In the genomic region with DNA sequence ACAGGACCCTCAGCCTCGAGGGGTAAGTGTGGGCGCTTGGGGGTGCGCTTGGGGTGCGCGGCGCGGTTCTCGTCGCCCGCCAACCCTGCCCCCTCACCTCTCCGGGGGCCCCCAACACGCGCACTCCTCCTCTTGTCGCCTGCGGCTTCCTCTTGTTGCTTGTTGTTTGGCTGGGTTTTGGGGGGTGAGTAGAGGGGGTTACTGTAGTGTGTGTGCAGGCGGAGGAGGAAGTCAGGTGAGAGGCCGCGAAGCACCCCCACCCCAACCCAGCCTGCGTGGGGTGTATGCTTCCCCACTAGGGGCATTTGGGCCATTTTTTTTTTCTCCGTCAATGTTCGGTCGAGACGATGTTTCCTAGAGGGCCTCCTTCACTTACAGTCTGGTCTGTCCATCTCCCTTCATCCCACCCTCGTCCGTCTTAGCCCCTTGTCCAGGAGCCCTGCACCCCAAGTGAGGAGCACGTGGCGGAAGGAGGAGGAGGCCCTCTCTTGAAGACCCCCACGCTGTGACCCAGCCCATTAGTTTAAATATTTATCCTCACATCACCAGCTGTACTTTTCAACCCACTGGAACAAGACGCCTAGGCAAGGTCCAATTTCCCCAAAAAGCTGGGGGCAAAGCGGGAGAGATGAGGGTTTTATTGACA, we compare ENCODE assay signal across 8 cellular contexts. TPM values are rescaled to one million over a fixed set of nuclear protein-coding genes. Genes with fewer than 3 reads are reported as not detected.
DNase-seq lines count a peak whose midpoint lies in the region; ATAC-seq and TF ChIP-seq lines count a peak whose summit lies in the region.
"Had no signal": no experiment of that assay in that cellular context is flagged by ENCODE, and none has a peak within 500 bp of the region (broad histone marks: within the 10 kb centered on the region; RNA-seq: fewer than 3 reads in every experiment).

No MANE protein-coding gene starts in this region.

- no peaks in the 10 kb centered on the region for H3K27me3 Mint-ChIP-seq in naive B cell

- ATAC-seq in GM19351 (IDR thresholded peaks at IDR 0.05; ENCODE audit: unreplicated experiment) (peak; percentile 27), HG03432 (IDR thresholded peaks at IDR 0.05; ENCODE audit: unreplicated experiment) (peak; percentile 24), naive B cell (ENCODE audit: low read depth in 2 of 2) (peak; percentile 80 to 82)

- peaks cover 0 to 10% (median 0%) of the 10 kb centered on the region in 45 donors for H3K27me3 ChIP-seq in dorsolateral prefrontal cortex

- intact Hi-C loops in dorsolateral prefrontal cortex (cut with DNase I): loop anchor here (2.0 to 10.0 kb wide), 2 partner anchors 21 to 539 kb away; partner anchors contain the start of gene SATB1 (in 1 of the 2)

- H3K4me3 ChIP-seq in dorsolateral prefrontal cortex: peak overlapping the region; percentile 45 to 77 (median 62)

- peak overlapping the region; percentile 84 to 99 (median 94) for H3K4me3 Mint-ChIP-seq in naive B cell

- peak overlapping the region in 27 of 59 donors; percentile 20 to 80 (median 57) for H3K27ac ChIP-seq in dorsolateral prefrontal cortex
- H3K27ac ChIP-seq: adrenal gland had no signal

- H3K36me3 Mint-ChIP-seq in naive B cell: peaks cover 16 to 19% of the 10 kb centered on the region in 2 donors

- DNase-seq in activated CD4-positive, alpha-beta T cell treated with anti-CD3 and anti-CD28 coated beads for 1 hour: peak; percentile 59
- DNase-seq in dorsolateral prefrontal cortex (peak in 1 of 10 donors; percentile 14), naive B cell (peak; percentile 91), mesenteric fat pad (ENCODE audit: low spot score) (no peak)
- peak; percentile 68 for DNase-seq in stimulated activated naive CD4-positive, alpha-beta T cell treated with Interleukin-2 at 50 U/mL for 16 hours (lab: John Stamatoyannopoulos, UW)

- peak in 1 of 56 donors; percentile 18 for TF ChIP-seq CTCF in dorsolateral prefrontal cortex (IDR thresholded peaks at IDR 0.05 in 54 of 56, conservative IDR thresholded peaks at IDR 0.05 in 2 of 56; ENCODE audit: low read depth in 1 of 56, partially characterized antibody in 56 of 56)

- H3K9me3 Mint-ChIP-seq in naive B cell: peaks cover 0 to 27% (median 13%) of the 10 kb centered on the region in 7 donors

- peaks cover 35 to 55% (median 49%) of the 10 kb centered on the region in 3 donors for H3K4me1 Mint-ChIP-seq in naive B cell

- peak overlapping the region; percentile 90 to 99 (median 98) for H3K27ac Mint-ChIP-seq in naive B cell

RNA-seq across cellular contexts. Expression of gene SATB1, which starts 20.4 kb away (rescaled TPM):
- total RNA-seq in dorsolateral prefrontal cortex (100 to 1,000 TPM in 105 of 120 experiments, 10 to 100 TPM in 15; 71.8 to 197 (median 132) TPM), mesenteric fat pad (16.5 TPM)
- polyA plus RNA-seq in naive B cell (ENCODE audit: low read depth in 6 of 6): 10 to 100 TPM; 44.5 to 68.6 (median 58.7) TPM

Comparison
In these comparisons a context has a peak if more than half of its experiments do, and no peak if none do; other contexts are left out.
1. ATAC-seq: peak in every context shown above with its lines; median percentile 81 in naive B cell; 27 in GM19351; 24 in HG03432.